Comparison of ENCODE assay signal across 10 cellular contexts in the genomic region with DNA sequence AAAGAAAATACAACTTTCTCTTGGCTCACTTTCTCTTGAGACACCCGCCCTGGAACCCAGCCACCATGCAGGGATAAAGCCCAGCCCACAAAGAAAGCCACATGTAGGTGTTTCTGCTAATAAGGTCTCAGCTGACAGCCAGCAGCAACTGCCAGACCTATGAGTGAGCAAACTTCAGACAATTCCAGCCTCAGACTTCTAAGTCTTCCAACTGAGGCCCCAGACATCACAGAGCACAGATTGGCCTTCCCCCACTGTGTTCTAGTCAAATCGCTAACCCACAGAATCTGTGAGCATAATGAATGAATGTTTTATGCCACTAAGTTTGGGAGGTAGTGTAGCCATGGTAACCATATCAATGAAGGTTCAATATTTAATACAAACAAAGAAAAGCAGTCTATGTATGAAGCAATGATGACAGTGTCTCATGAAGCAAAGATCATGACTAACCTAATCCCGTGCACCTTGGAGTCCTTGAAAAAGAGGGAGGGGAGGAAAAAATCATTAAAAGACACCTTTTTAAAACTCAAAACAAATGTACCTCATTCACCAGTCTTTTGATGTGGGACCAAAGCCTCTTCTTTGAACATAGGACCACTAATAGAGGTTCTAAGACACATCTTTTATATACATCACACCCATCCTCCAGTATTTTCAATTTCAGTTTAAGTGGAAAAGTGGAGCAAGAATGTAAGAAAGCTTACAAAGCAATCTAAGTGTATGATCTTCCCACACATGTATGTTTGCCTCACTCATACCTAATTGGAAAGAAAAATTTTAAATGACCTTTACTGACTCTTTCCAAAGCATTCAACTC. TPM values are rescaled to one million over a fixed set of nuclear protein-coding genes. Genes with fewer than 3 reads are reported as not detected.
A peak's percentile ranks its signal among the peaks of the same experiment; 100 is the strongest.
DNase-seq lines count a peak whose midpoint lies in the region; ATAC-seq and TF ChIP-seq lines count a peak whose summit lies in the region.
"Had no signal": no experiment of that assay in that cellular context is flagged by ENCODE, and none has a peak within 500 bp of the region (broad histone marks: within the 10 kb centered on the region; RNA-seq: fewer than 3 reads in every experiment).

No MANE protein-coding gene starts in this region.

- TF ChIP-seq CTCF in OCI-LY7 (conservative IDR thresholded peaks at IDR 0.05; ENCODE audit: low read length) (no peak), astrocyte of the cerebellum (IDR thresholded peaks at IDR 0.05; ENCODE audit: low read depth, low read length, missing control alignments) (no peak), smooth muscle cell (IDR thresholded peaks at IDR 0.05; ENCODE audit: borderline replicate concordance, insufficient read depth, poor library complexity, severe bottlenecking) (no peak), testis (IDR thresholded peaks at IDR 0.05) (no peak), Peyer's patch (IDR thresholded peaks at IDR 0.05) (no peak)

- POLR2A ChIA-PET in OCI-LY7 (lab: Charles Lee): interaction anchor here (1.1 to 1.9 kb wide), 3 partner anchors 11 to 70 kb away, joined by 4 to 7 read pairs (median 6); no protein-coding TSS in a partner anchor

- H3K4me2 ChIP-seq in OCI-LY7 (ENCODE audit: low read length) (peak overlapping the region; percentile 1; the same call in 1 of the 2 replicates), smooth muscle cell (peak overlapping the region; percentile 67)

- no TSS peak for BruUV-seq in OCI-LY7 (replicated peaks; lab: Mats Ljungman, UMichigan)

- H2AFZ ChIP-seq in OCI-LY7 (ENCODE audit: low read length) (no peak overlapping the region), smooth muscle cell (ENCODE audit: low read depth) (no peak overlapping the region)

- CTCF ChIA-PET in OCI-LY7 (lab: Charles Lee; ENCODE audit: unreplicated experiment): no interaction called here

- DNase-seq in OCI-LY7 (ENCODE audit: low spot score) (no peak), astrocyte of the cerebellum (ENCODE audit: low read depth) (peak; percentile 76), smooth muscle cell (lab: John Stamatoyannopoulos, UW; ENCODE audit: unreplicated experiment) (no peak), testis (no peak), Peyer's patch (no peak), NCI-H2081 treated with DMSO at 0.1 percent for 48 hours (lab: John Stamatoyannopoulos, UW) (no peak)
- DNase-seq: mesendoderm, NCI-H2107 had no signal

- peak; percentile 41 for ATAC-seq in GM21390 (IDR thresholded peaks at IDR 0.05; ENCODE audit: unreplicated experiment)

- H3K9me3 ChIP-seq in OCI-LY7 (ENCODE audit: low read length) (no peaks in the 10 kb centered on the region), smooth muscle cell (replicated peaks; ENCODE audit: low read depth) (no peaks in the 10 kb centered on the region), testis (no peaks in the 10 kb centered on the region), Peyer's patch (no peaks in the 10 kb centered on the region)
- H3K9me3 ChIP-seq: thoracic aorta had no signal

- H3K36me3 ChIP-seq in OCI-LY7 (ENCODE audit: insufficient read depth, low read length): peaks cover 42% of the 10 kb centered on the region
- no peaks in the 10 kb centered on the region for H3K36me3 ChIP-seq in smooth muscle cell (ENCODE audit: low read depth)
- H3K36me3 ChIP-seq in testis (ENCODE audit: low read depth, missing control alignments): no peaks in the 10 kb centered on the region
- peaks cover 0 to 20% (median 0%) of the 10 kb centered on the region in 3 donors for H3K36me3 ChIP-seq in Peyer's patch

- H3K4me1 ChIP-seq in OCI-LY7 (ENCODE audit: insufficient read depth, low read length, poor library complexity, severe bottlenecking) (peaks cover 64% of the 10 kb centered on the region), smooth muscle cell (ENCODE audit: low read depth) (peaks cover 2% of the 10 kb centered on the region), testis (peaks cover 2% of the 10 kb centered on the region), Peyer's patch (peaks cover 0 to 15% (median 2%) of the 10 kb centered on the region in 4 donors)

- H3K9me2 ChIP-seq in OCI-LY7 (ENCODE audit: insufficient read depth, low read length): no peaks in the 10 kb centered on the region

- H3F3A ChIP-seq in smooth muscle cell (ENCODE audit: low read depth): no peaks in the 10 kb centered on the region

- H3K27ac ChIP-seq in OCI-LY7 (ENCODE audit: low read depth, low read length, poor library complexity, severe bottlenecking): no peak overlapping the region
- H3K27ac ChIP-seq in smooth muscle cell (ENCODE audit: low read depth): peak overlapping the region; percentile 93
- no peak overlapping the region for H3K27ac ChIP-seq in testis
- no peak overlapping the region for H3K27ac ChIP-seq in Peyer's patch
- H3K27ac ChIP-seq: thoracic aorta had no signal

- 50% methylated on average over 3 of the region's 3 CpGs for WGBS in smooth muscle cell (ENCODE audit: low lambda C conversion rate)
- 76 to 88% methylated on average over 3 of the region's 3 CpGs for WGBS in testis, 2 donors

- intact Hi-C loops in OCI-LY7 (cut with micrococcal nuclease; ENCODE audit: unreplicated experiment) (no loop called here), testis (cut with DNase I; ENCODE audit: low total_unique reads) (no loop called here)

- TF ChIP-seq POLR2A in testis (IDR thresholded peaks at IDR 0.05): no peak
- no peak for TF ChIP-seq POLR2A in Peyer's patch (IDR thresholded peaks at IDR 0.05)

- in situ Hi-C loops in astrocyte of the cerebellum (cut with HindIII; ENCODE audit: low sequenced_read_pairs): no loop called here

- H3K79me2 ChIP-seq in OCI-LY7 (ENCODE audit: insufficient read depth, low read depth, low read length): peaks cover 57% of the 10 kb centered on the region
- H3K79me2 ChIP-seq in smooth muscle cell (ENCODE audit: low read depth): peaks cover 12% of the 10 kb centered on the region

- H3K9ac ChIP-seq in smooth muscle cell (ENCODE audit: low read depth): peak overlapping the region; percentile 79

- no peak overlapping the region for H3K4me3 ChIP-seq in OCI-LY7 (ENCODE audit: low read depth, low read length, poor library complexity, severe bottlenecking)
- H3K4me3 ChIP-seq in astrocyte of the cerebellum (ENCODE audit: low read depth, low read length): no peak overlapping the region
- H3K4me3 ChIP-seq in smooth muscle cell: no peak overlapping the region
- H3K4me3 ChIP-seq in testis: no peak overlapping the region
- no peak overlapping the region for H3K4me3 ChIP-seq in Peyer's patch
- H3K4me3 ChIP-seq: thoracic aorta had no signal

- H3K27me3 ChIP-seq in smooth muscle cell (ENCODE audit: low read depth) (no peaks in the 10 kb centered on the region), testis (no peaks in the 10 kb centered on the region), Peyer's patch (no peaks in the 10 kb centered on the region)

- no peaks in the 10 kb centered on the region for H4K20me1 ChIP-seq in OCI-LY7 (ENCODE audit: insufficient read depth, low read length)
- peaks cover 18% of the 10 kb centered on the region for H4K20me1 ChIP-seq in smooth muscle cell (ENCODE audit: low read depth)

RNA-seq across cellular contexts. Expression of a gene that starts 6.2 kb away (rescaled TPM):
- 27.0 and 37.3 TPM in 2 replicates for total RNA-seq in OCI-LY7 (2014; rRNA removed; shearing (Covaris generic))
- total RNA-seq in OCI-LY7 (2022): 51.6 and 60.2 TPM in 2 replicates
- total RNA-seq in smooth muscle cell: 25.2 and 34.9 TPM in 2 replicates
- 18.8 and 23.9 TPM in 2 replicates for polyA plus RNA-seq in smooth muscle cell
- total RNA-seq in testis: 10 to 100 TPM; 27.7 to 31.0 TPM
- 22.3 TPM for polyA plus RNA-seq in testis (ENCODE audit: insufficient read depth, low read depth, low replicate concordance)
- total RNA-seq in Peyer's patch: 10 to 100 TPM; 12.4 to 26.8 (median 18.9) TPM

RNA-seq across cellular contexts. Expression of a gene that starts 24.6 kb away (rescaled TPM):
- 61.3 and 71.0 TPM in 2 replicates for total RNA-seq in OCI-LY7 (2014; rRNA removed; shearing (Covaris generic))
- total RNA-seq in OCI-LY7 (2022) (56.3 and 57.7 TPM in 2 replicates), smooth muscle cell (11.1 and 13.6 TPM in 2 replicates), testis (10 to 100 TPM; 35.7 to 42.1 TPM), Peyer's patch (10 to 100 TPM; 19.0 to 92.8 (median 75.5) TPM)
- polyA plus RNA-seq in smooth muscle cell (4.1 and 6.3 TPM in 2 replicates), testis (ENCODE audit: insufficient read depth, low read depth, low replicate concordance) (22.1 TPM)
